In genomic region chr19:13861714-13862531, GRCh38 we compare ENCODE assay signal across 1 cellular context.
A peak's percentile ranks its signal among the peaks of the same experiment; 100 is the strongest.
TF ChIP-seq lines count a peak whose summit lies in the region.

No MANE protein-coding gene starts in this region.

TF ChIP-seq in HepG2, 621 proteins besides CTCF, POLR2A, EP300 and RAD21 (continues in another document):
- TF ChIP-seq ZBTB14 (CRISPR knock-in tag; IDR thresholded peaks at IDR 0.05): no peak
- 0 out of 2 replicates have a peak, but pooled peaks have one; percentile 63 for TF ChIP-seq ZNF280D (CRISPR knock-in tag; IDR thresholded peaks at IDR 0.05)
- TF ChIP-seq EEA1 (CRISPR knock-in tag; IDR thresholded peaks at IDR 0.05; ENCODE audit: borderline replicate concordance): no peak
- TF ChIP-seq MIER3 (CRISPR knock-in tag; IDR thresholded peaks at IDR 0.05; ENCODE audit: borderline replicate concordance): 0 out of 2 replicates have a peak, but pooled peaks have one; percentile 43
- 0 out of 2 replicates have a peak, but pooled peaks have one; percentile 8 for TF ChIP-seq ZNF576 (CRISPR knock-in tag; IDR thresholded peaks at IDR 0.05)
- TF ChIP-seq MAF1 (CRISPR knock-in tag; IDR thresholded peaks at IDR 0.05; ENCODE audit: borderline replicate concordance): no peak
- TF ChIP-seq KDM5B (CRISPR knock-in tag; IDR thresholded peaks at IDR 0.05; ENCODE audit: borderline replicate concordance): peak; percentile 22; the same call in 1 of the 2 replicates
- 0 out of 2 replicates have a peak, but pooled peaks have one; percentile 42 for TF ChIP-seq POLR2G (IDR thresholded peaks at IDR 0.05; ENCODE audit: low read depth, low read length)
- TF ChIP-seq ZNF263 (CRISPR knock-in tag; IDR thresholded peaks at IDR 0.05): peak; percentile 94
- TF ChIP-seq ZSCAN21 (CRISPR knock-in tag; IDR thresholded peaks at IDR 0.05; ENCODE audit: borderline replicate concordance): 0 out of 2 replicates have a peak, but pooled peaks have one; percentile 22
- TF ChIP-seq ZFP37 (CRISPR knock-in tag; IDR thresholded peaks at IDR 0.05; ENCODE audit: borderline replicate concordance): no peak
- peak; percentile 19; the same call in 1 of the 2 replicates for TF ChIP-seq RXRA (CRISPR knock-in tag; IDR thresholded peaks at IDR 0.05)
- no peak for TF ChIP-seq ZNF335 (CRISPR knock-in tag; IDR thresholded peaks at IDR 0.05)
- TF ChIP-seq HNRNPLL (IDR thresholded peaks at IDR 0.05; ENCODE audit: low read depth, low read length, poor library complexity, severe bottlenecking): peak; percentile 88
- peak; percentile 78 for TF ChIP-seq ZNF777 (CRISPR knock-in tag; IDR thresholded peaks at IDR 0.05)
- TF ChIP-seq SNAI1 (CRISPR knock-in tag; IDR thresholded peaks at IDR 0.05; ENCODE audit: borderline replicate concordance): no peak
- TF ChIP-seq ZKSCAN8 (CRISPR knock-in tag; IDR thresholded peaks at IDR 0.05; ENCODE audit: borderline replicate concordance): peak; percentile 77; the same call in 1 of the 2 replicates
- TF ChIP-seq POLR2AphosphoS5 (IDR thresholded peaks at IDR 0.05; ENCODE audit: low read depth, low read length): peak; percentile 27; the same call in 1 of the 2 replicates
- TF ChIP-seq RXRB (CRISPR knock-in tag; IDR thresholded peaks at IDR 0.05; ENCODE audit: borderline replicate concordance): peak; percentile 62; the same call in 1 of the 2 replicates
- peak; percentile 38; the same call in 1 of the 2 replicates for TF ChIP-seq MIXL1 (CRISPR knock-in tag; IDR thresholded peaks at IDR 0.05)
- peak; percentile 36; the same call in 1 of the 2 replicates for TF ChIP-seq MEIS2 (CRISPR knock-in tag; IDR thresholded peaks at IDR 0.05)
- 0 out of 2 replicates have a peak, but pooled peaks have one; percentile 14 for TF ChIP-seq TAF1 (CRISPR knock-in tag; IDR thresholded peaks at IDR 0.05)
- 0 out of 2 replicates have a peak, but pooled peaks have one; percentile 37 for TF ChIP-seq ZNF713 (CRISPR knock-in tag; IDR thresholded peaks at IDR 0.05)
- TF ChIP-seq GABPA (IDR thresholded peaks at IDR 0.05; ENCODE audit: low read depth, low read length): no peak
- TF ChIP-seq GABPA (CRISPR knock-in tag; IDR thresholded peaks at IDR 0.05; ENCODE audit: low read depth): 0 out of 2 replicates have a peak, but pooled peaks have one; percentile 28
- 0 out of 2 replicates have a peak, but pooled peaks have one; percentile 41 for TF ChIP-seq FOXC1 (CRISPR knock-in tag; IDR thresholded peaks at IDR 0.05; ENCODE audit: borderline replicate concordance)
- no peak for TF ChIP-seq PCBP1 (IDR thresholded peaks at IDR 0.05; ENCODE audit: borderline replicate concordance, low read depth, low read length)
- peak; percentile 49 for TF ChIP-seq ZNF687 (CRISPR knock-in tag; IDR thresholded peaks at IDR 0.05)
- TF ChIP-seq STAG1 (CRISPR knock-in tag; IDR thresholded peaks at IDR 0.05): peak; percentile 93
- peak; percentile 45 for TF ChIP-seq SAP130 (CRISPR knock-in tag; IDR thresholded peaks at IDR 0.05; ENCODE audit: low read depth)
- TF ChIP-seq ZMYM3 (CRISPR knock-in tag; IDR thresholded peaks at IDR 0.05): 0 out of 2 replicates have a peak, but pooled peaks have one; percentile 33
- TF ChIP-seq ZNF543 (CRISPR knock-in tag; IDR thresholded peaks at IDR 0.05): peak; percentile 24; the same call in 1 of the 2 replicates
- TF ChIP-seq HMG20B (CRISPR knock-in tag; conservative IDR thresholded peaks at IDR 0.05): no peak
- 0 out of 2 replicates have a peak, but pooled peaks have one; percentile 51 for TF ChIP-seq KLF6 (CRISPR knock-in tag; IDR thresholded peaks at IDR 0.05)
- no peak for TF ChIP-seq HMGXB3 (CRISPR knock-in tag; IDR thresholded peaks at IDR 0.05; ENCODE audit: borderline replicate concordance)
- peak; percentile 81 for TF ChIP-seq ZNF770 (CRISPR knock-in tag; IDR thresholded peaks at IDR 0.05)
- peak; percentile 67; the same call in 1 of the 2 replicates for TF ChIP-seq ZBTB25 (CRISPR knock-in tag; IDR thresholded peaks at IDR 0.05)
- TF ChIP-seq KLF16 (CRISPR knock-in tag; IDR thresholded peaks at IDR 0.05): 0 out of 4 replicates have a peak, but pooled peaks of 1 of the 2 experiments have one; percentile 37
- no peak for TF ChIP-seq ONECUT2 (CRISPR knock-in tag; IDR thresholded peaks at IDR 0.05)
- no peak for TF ChIP-seq ATF6 (CRISPR knock-in tag; conservative IDR thresholded peaks at IDR 0.05)
- TF ChIP-seq PITX1 (CRISPR knock-in tag; IDR thresholded peaks at IDR 0.05): peak; percentile 30; the same call in 1 of the 2 replicates
- no peak for TF ChIP-seq CREB3 (CRISPR knock-in tag; IDR thresholded peaks at IDR 0.05)
